ENCODE assay signal across 1 cellular context in the genomic region with DNA sequence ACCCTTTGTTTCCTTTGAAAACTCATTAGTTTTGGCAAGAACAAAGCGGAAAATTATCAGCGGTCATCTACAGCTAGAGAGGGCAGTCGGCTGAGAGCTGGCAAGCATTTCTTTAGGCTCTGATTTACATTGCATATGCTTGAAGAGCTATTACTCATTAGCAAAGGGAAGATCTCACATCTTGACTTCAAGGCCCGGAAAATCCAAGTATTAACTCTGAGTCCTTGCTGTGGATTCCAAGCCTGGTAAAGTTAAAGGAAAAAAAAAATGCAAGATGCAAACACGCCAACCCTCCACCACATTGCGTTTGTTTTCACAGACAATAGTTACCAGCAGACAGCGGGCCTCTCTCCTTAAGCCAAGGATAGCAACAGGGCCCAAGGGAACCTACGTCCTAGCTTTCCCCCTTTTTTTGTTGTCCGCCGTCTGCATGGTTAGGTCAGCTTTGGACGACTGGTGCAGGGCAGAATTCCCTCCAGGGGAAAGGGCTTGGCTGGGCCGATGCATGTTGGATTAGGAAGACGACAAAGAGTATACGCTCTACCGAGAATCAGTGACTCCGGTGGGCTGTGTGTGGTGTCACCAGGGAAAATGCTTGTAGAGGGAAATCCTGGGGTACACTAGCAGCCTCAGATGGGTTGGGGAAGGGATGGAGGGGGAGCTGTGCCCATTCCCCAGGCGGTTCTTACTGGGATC.
TF ChIP-seq lines count a peak whose summit lies in the region.

No MANE protein-coding gene starts in this region.

TF ChIP-seq in HepG2, 621 proteins besides CTCF, POLR2A, EP300 and RAD21 (continued from another document):
- TF ChIP-seq, protein P1, sequence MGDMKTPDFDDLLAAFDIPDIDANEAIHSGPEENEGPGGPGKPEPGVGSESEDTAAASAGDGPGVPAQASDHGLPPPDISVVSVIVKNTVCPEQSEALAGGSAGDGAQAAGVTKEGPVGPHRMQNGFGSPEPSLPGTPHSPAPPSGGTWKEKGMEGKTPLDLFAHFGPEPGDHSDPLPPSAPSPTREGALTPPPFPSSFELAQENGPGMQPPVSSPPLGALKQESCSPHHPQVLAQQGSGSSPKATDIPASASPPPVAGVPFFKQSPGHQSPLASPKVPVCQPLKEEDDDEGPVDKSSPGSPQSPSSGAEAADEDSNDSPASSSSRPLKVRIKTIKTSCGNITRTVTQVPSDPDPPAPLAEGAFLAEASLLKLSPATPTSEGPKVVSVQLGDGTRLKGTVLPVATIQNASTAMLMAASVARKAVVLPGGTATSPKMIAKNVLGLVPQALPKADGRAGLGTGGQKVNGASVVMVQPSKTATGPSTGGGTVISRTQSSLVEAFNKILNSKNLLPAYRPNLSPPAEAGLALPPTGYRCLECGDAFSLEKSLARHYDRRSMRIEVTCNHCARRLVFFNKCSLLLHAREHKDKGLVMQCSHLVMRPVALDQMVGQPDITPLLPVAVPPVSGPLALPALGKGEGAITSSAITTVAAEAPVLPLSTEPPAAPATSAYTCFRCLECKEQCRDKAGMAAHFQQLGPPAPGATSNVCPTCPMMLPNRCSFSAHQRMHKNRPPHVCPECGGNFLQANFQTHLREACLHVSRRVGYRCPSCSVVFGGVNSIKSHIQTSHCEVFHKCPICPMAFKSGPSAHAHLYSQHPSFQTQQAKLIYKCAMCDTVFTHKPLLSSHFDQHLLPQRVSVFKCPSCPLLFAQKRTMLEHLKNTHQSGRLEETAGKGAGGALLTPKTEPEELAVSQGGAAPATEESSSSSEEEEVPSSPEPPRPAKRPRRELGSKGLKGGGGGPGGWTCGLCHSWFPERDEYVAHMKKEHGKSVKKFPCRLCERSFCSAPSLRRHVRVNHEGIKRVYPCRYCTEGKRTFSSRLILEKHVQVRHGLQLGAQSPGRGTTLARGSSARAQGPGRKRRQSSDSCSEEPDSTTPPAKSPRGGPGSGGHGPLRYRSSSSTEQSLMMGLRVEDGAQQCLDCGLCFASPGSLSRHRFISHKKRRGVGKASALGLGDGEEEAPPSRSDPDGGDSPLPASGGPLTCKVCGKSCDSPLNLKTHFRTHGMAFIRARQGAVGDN (CRISPR knock-in tag; IDR thresholded peaks at IDR 0.05): no peak
- no peak for TF ChIP-seq ZSCAN20 (CRISPR knock-in tag; IDR thresholded peaks at IDR 0.05; ENCODE audit: borderline replicate concordance)
- TF ChIP-seq KLF6 (CRISPR knock-in tag; IDR thresholded peaks at IDR 0.05): no peak
- TF ChIP-seq MAF1 (CRISPR knock-in tag; IDR thresholded peaks at IDR 0.05; ENCODE audit: borderline replicate concordance): no peak
- no peak for TF ChIP-seq ZNF749 (CRISPR knock-in tag; IDR thresholded peaks at IDR 0.05; ENCODE audit: borderline replicate concordance)
- TF ChIP-seq ATRX (CRISPR knock-in tag; IDR thresholded peaks at IDR 0.05; ENCODE audit: borderline replicate concordance): no peak
- TF ChIP-seq CHCHD3 (CRISPR knock-in tag; IDR thresholded peaks at IDR 0.05): no peak
- no peak for TF ChIP-seq GATAD1 (CRISPR knock-in tag; IDR thresholded peaks at IDR 0.05)
- TF ChIP-seq, protein P2, sequence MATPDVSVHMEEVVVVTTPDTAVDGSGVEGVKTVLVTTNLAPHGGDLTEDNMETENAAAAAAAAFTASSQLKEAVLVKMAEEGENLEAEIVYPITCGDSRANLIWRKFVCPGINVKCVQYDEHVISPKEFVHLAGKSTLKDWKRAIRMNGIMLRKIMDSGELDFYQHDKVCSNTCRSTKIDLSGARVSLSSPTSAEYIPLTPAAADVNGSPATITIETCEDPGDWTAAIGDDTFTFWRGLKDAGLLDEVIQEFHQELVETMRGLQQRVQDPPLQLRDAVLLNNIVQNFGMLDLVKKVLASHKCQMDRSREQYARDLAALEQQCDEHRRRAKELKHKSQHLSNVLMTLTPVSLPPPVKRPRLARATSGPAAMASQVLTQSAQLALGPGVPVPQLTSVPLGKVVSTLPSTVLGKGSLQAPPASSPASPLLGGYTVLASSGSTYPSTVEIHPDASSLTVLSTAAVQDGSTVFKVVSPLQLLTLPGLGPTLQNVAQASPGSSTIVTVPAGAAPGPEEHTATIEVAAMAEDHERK (CRISPR knock-in tag; IDR thresholded peaks at IDR 0.05; ENCODE audit: low read depth): no peak
- no peak for TF ChIP-seq ZFAT (CRISPR knock-in tag; conservative IDR thresholded peaks at IDR 0.05)
- TF ChIP-seq, protein P3, sequence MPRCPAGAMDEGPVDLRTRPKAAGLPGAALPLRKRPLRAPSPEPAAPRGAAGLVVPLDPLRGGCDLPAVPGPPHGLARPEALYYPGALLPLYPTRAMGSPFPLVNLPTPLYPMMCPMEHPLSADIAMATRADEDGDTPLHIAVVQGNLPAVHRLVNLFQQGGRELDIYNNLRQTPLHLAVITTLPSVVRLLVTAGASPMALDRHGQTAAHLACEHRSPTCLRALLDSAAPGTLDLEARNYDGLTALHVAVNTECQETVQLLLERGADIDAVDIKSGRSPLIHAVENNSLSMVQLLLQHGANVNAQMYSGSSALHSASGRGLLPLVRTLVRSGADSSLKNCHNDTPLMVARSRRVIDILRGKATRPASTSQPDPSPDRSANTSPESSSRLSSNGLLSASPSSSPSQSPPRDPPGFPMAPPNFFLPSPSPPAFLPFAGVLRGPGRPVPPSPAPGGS (CRISPR knock-in tag; IDR thresholded peaks at IDR 0.05): no peak
- no peak for TF ChIP-seq HDAC6 (IDR thresholded peaks at IDR 0.05; ENCODE audit: low read depth, low read length)
- no peak for TF ChIP-seq GABPA (IDR thresholded peaks at IDR 0.05; ENCODE audit: low read depth, low read length)
- no peak for TF ChIP-seq GABPA (CRISPR knock-in tag; IDR thresholded peaks at IDR 0.05; ENCODE audit: low read depth)
- TF ChIP-seq CCDC6 (CRISPR knock-in tag; IDR thresholded peaks at IDR 0.05): no peak
